Comparison of ENCODE assay signal across 10 cellular contexts in the genomic region with DNA sequence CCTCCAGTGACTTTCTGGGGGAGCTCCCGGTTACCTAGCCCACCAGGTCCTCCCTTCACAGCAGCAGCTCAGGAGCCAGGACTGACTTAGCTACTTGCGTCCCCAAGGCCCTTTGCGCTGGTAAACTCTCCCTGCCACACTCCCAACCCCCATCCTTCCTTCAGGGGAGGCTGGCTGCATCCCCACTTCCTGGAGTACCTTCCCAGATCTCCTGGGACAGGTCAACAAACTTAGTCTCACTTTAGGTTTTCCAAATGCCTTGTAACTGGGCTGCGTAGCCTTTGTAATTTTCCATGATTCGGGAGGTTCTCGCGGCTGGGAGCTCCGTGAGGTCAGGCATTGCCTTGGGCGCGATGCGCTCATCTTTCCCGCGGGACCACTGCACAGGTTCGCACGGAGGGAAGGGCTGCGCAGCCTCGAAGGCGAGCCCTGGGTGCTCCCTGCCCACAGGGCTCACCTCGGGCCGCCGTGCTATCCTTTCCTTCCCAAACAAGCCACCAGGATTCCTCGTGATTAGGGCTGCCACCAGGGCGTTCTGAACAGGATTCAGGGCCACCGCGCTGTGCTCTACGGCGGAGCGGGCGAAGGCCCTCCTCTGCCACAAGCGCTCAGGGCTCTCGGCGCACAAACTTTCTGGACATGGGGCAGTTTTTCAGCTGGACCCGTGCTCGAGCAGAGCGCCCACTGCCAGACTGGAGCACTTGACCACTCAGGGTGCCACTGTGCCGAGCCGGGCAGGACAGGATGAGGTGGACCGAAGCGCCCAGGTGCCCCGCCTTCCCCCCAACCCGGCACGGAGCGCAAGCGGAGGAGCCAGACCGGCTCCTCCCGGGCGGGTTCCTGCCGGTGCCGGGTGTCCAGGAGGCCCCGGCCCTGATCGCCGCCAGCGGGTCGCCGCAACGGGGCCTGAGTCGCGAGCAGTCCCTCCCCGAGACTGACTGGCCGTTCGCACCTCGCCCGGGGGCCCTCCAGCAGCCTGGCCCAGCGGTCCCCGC. TPM values are rescaled to one million over a fixed set of nuclear protein-coding genes. Genes with fewer than 3 reads are reported as not detected.
A peak's percentile ranks its signal among the peaks of the same experiment; 100 is the strongest.
DNase-seq lines count a peak whose midpoint lies in the region; ATAC-seq lines count a peak whose summit lies in the region.
"Had no signal": no experiment of that assay in that cellular context is flagged by ENCODE, and none has a peak within 500 bp of the region (broad histone marks: within the 10 kb centered on the region; RNA-seq: fewer than 3 reads in every experiment).

No MANE protein-coding gene starts in this region.

- peaks cover 15% of the 10 kb centered on the region for H3K4me1 Mint-ChIP-seq in T-helper 17 cell
- H3K4me1 Mint-ChIP-seq in naive thymus-derived CD8-positive, alpha-beta T cell = peaks cover 0 to 2% (median 0%) of the 10 kb centered on the region in 4 donors

- no peak overlapping the region for H4K8ac ChIP-seq in neuronal stem cell (ENCODE audit: low read depth, low read length)

- POLR2A ChIA-PET in naive thymus-derived CD8-positive, alpha-beta T cell (lab: Charles Lee) = no interaction called here

- H2BK120ac ChIP-seq in neuronal stem cell (ENCODE audit: low read depth, low read length) = no peak overlapping the region

- no peak overlapping the region for H2BK12ac ChIP-seq in neuronal stem cell (ENCODE audit: low read length)

- H3K27me3 ChIP-seq in iPS DF 6.9 (ENCODE audit: control insufficient read depth, insufficient read depth, low read length) (peaks cover 15% of the 10 kb centered on the region), neuronal stem cell (ENCODE audit: control insufficient read depth in 3 of 3, insufficient read depth in 3 of 3, low read depth in 1 of 3, low read length in 3 of 3) (peaks cover 18 to 56% (median 46%) of the 10 kb centered on the region in 3 experiments)

- H3K9me3 ChIP-seq in T-helper 17 cell (ENCODE audit: control insufficient read depth, low read length, poor library complexity, severe bottlenecking) (no peaks in the 10 kb centered on the region), iPS DF 6.9 (ENCODE audit: control insufficient read depth, insufficient read depth, low read length) (no peaks in the 10 kb centered on the region), neuronal stem cell (replicated peaks in 1 of 2; ENCODE audit: control insufficient read depth in 2 of 2, insufficient read depth in 1 of 2, low read depth in 1 of 2, low read length in 2 of 2) (peaks cover 0 to 2% of the 10 kb centered on the region in 2 donors)

- H2BK5ac ChIP-seq in neuronal stem cell (ENCODE audit: low read length) = no peak overlapping the region

- peaks cover 5% of the 10 kb centered on the region for H3K36me3 Mint-ChIP-seq in T-helper 17 cell (ENCODE audit: low read depth)
- H3K36me3 Mint-ChIP-seq in naive thymus-derived CD8-positive, alpha-beta T cell = no peaks in the 10 kb centered on the region

- no peak overlapping the region for H3K4ac ChIP-seq in neuronal stem cell (ENCODE audit: low read length)

- no peaks in the 10 kb centered on the region for H3K9me3 Mint-ChIP-seq in naive thymus-derived CD8-positive, alpha-beta T cell

- no peak for ATAC-seq in T-helper 17 cell
- no peak for ATAC-seq in HG03354 (IDR thresholded peaks at IDR 0.05; ENCODE audit: poor library complexity, severe bottlenecking, unreplicated experiment)
- ATAC-seq in naive thymus-derived CD8-positive, alpha-beta T cell = no peak

- no peak overlapping the region for H3K27ac Mint-ChIP-seq in T-helper 17 cell
- peak overlapping the region in 1 of 10 donors; percentile 34 for H3K27ac Mint-ChIP-seq in naive thymus-derived CD8-positive, alpha-beta T cell

- DNase-seq in ELF-1 (ENCODE audit: low read depth, low spot score) = peak; percentile 62
- DNase-seq in T-helper 17 cell = no peak
- DNase-seq in iPS DF 6.9 (ENCODE audit: low read depth, low spot score) = no peak
- peak; percentile 27 for DNase-seq in neuronal stem cell (ENCODE audit: low spot score)
- no peak for DNase-seq in GOT3 (lab: John Stamatoyannopoulos, UW)
- DNase-seq in DMS114 treated with DMSO at 0.1 percent for 48 hours (lab: John Stamatoyannopoulos, UW; ENCODE audit: unreplicated experiment) = no peak
- DNase-seq in naive thymus-derived CD8-positive, alpha-beta T cell = no peak
- DNase-seq: NCI-H2029 treated with DMSO at 0.1 percent for 48 hours, SHP77 treated with DMSO at 0.1 percent for 48 hours had no signal

- H3K27me3 Mint-ChIP-seq in T-helper 17 cell = peaks cover 55% of the 10 kb centered on the region
- H3K27me3 Mint-ChIP-seq in naive thymus-derived CD8-positive, alpha-beta T cell = peaks cover 20 to 68% (median 41%) of the 10 kb centered on the region in 5 donors

- H3K23ac ChIP-seq in neuronal stem cell (ENCODE audit: low read depth, low read length, poor library complexity) = peak overlapping the region; percentile 77

- H3K4me3 Mint-ChIP-seq in T-helper 17 cell = peak overlapping the region; percentile 71
- H3K4me3 Mint-ChIP-seq in naive thymus-derived CD8-positive, alpha-beta T cell = no peak overlapping the region

- no peaks in the 10 kb centered on the region for H3K79me1 ChIP-seq in neuronal stem cell (ENCODE audit: low read depth, low read length)

- no peak overlapping the region for H2AK5ac ChIP-seq in neuronal stem cell (ENCODE audit: low read depth, low read length)

- no peak overlapping the region for H4K91ac ChIP-seq in neuronal stem cell (ENCODE audit: low read depth, low read length, poor library complexity)

- no peak overlapping the region for H2AFZ ChIP-seq in neuronal stem cell (ENCODE audit: low read length)

- H3K4me1 ChIP-seq in iPS DF 6.9 (ENCODE audit: control insufficient read depth, insufficient read depth, low read length) = peaks cover 5% of the 10 kb centered on the region
- H3K4me1 ChIP-seq in neuronal stem cell (ENCODE audit: control insufficient read depth in 2 of 2, insufficient read depth in 1 of 2, low read depth in 1 of 2, low read length in 2 of 2) = peaks cover 0 to 8% of the 10 kb centered on the region in 2 donors

- H3K27ac ChIP-seq in iPS DF 6.9 (ENCODE audit: low read length) (no peak overlapping the region), neuronal stem cell (replicated peaks; ENCODE audit: low read length) (no peak overlapping the region)

- H3K4me3 ChIP-seq in iPS DF 6.9 (ENCODE audit: low read length) (peak overlapping the region; percentile 77), neuronal stem cell (ENCODE audit: low read length in 2 of 2) (peak overlapping the region in 1 of 2 donors; percentile 82)

- H3K14ac ChIP-seq in neuronal stem cell (ENCODE audit: low read length) = peak overlapping the region; percentile 6

- WGBS in iPS DF 6.9 (ENCODE audit: insufficient coverage, insufficient read length) = no CpG with 5 or more reads among the region's 65 CpGs
- WGBS in neuronal stem cell (ENCODE audit: extremely low coverage in 2 of 2, insufficient read length in 2 of 2, insufficient replicate concordance in 1 of 2), 2 donors = no CpG with 5 or more reads among the region's 65 CpGs

- no peak overlapping the region for H3K9ac ChIP-seq in neuronal stem cell (ENCODE audit: low read depth, low read length, poor library complexity)

- H3K4me2 ChIP-seq in neuronal stem cell (ENCODE audit: insufficient read depth, low read length, poor library complexity, severe bottlenecking) = peak overlapping the region; percentile 93

- H3K36me3 ChIP-seq in iPS DF 6.9 (ENCODE audit: control insufficient read depth, insufficient read depth, low read length) = no peaks in the 10 kb centered on the region
- no peaks in the 10 kb centered on the region for H3K36me3 ChIP-seq in neuronal stem cell (replicated peaks in 1 of 2; ENCODE audit: control insufficient read depth in 2 of 2, insufficient read depth in 2 of 2, low read length in 2 of 2)

- H2BK15ac ChIP-seq in neuronal stem cell (ENCODE audit: low read length) = peak overlapping the region; percentile 88

- H3K18ac ChIP-seq in neuronal stem cell (ENCODE audit: low read length) = peak overlapping the region; percentile 91

RNA-seq across cellular contexts. Expression of a gene that starts 1.1 kb away (rescaled TPM):
- total RNA-seq in T-helper 17 cell = not detected
- 0.07 TPM for polyA plus RNA-seq in neuronal stem cell (2013, experiment 1 of 2)
- 0.07 TPM for polyA plus RNA-seq in neuronal stem cell (2013, experiment 2 of 2)
- not detected for total RNA-seq in naive thymus-derived CD8-positive, alpha-beta T cell
- polyA plus RNA-seq in naive thymus-derived CD8-positive, alpha-beta T cell = not detected

Comparison
In these comparisons a context has a peak if more than half of its experiments do, and no peak if none do; other contexts are left out.
1. DNase-seq: peak in ELF-1 (single experiment) and neuronal stem cell (single experiment); none in T-helper 17 cell (0 of 3), iPS DF 6.9 (single experiment), GOT3 (single experiment), DMS114 treated with DMSO at 0.1 percent for 48 hours (single experiment) and naive thymus-derived CD8-positive, alpha-beta T cell (0 of 10).